Comparison of ENCODE assay signal across 8 cellular contexts in the genomic region with DNA sequence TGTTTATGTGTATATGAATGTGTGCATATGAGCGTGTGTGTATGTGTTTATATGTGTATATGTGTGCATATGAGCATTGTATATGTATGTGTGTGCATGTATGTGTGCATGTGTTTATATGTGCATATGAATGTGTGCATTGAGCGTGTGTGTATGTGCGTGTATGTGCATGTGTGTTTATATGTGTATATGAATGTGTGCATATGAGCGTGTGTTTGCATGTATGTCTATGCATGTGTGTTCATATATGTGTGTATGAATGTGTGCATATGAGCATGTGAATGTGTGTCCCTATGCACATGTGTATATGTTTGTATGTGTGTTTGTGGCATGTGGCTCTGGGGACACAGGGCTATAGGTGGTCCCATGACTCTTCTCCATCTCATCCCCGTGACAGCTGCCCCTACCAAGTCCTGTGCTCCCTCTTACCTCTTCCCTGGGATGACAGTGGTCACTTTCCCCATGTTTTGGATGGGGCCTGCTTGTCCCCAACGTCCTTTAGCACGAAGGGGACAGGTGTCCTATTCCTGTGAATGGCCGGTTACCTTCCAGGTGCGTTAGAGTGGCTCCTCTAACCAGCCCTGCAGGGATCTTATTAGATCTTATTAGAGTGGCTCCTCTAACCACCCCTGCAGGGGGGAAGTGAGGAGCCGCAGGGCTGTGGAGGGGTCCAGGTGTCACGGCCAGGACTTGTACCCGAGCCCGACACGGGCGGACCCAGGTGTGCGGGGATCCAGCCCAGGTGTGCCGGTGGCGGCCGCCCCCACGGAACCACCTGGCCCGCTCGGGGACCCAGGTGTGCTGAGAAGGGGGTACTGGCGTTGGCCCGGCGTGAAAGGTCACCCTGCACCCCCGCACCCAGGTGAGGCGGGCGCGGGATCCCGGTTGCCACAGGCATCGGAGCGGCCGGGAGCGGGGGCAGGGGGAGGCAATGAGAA.
DNase-seq lines count a peak whose midpoint lies in the region; ATAC-seq and TF ChIP-seq lines count a peak whose summit lies in the region.

No MANE protein-coding gene starts in this region.

- peaks cover 18% of the 10 kb centered on the region for H3K27me3 Mint-ChIP-seq in MCF 10A (ENCODE audit: insufficient read depth, unreplicated experiment)

- H3K4me3 ChIP-seq in mucosa of stomach (ENCODE audit: low read length), result peak overlapping the region; percentile 19

- H3K36me3 Mint-ChIP-seq in MCF 10A (ENCODE audit: insufficient read depth, unreplicated experiment), result no peaks in the 10 kb centered on the region

- BruUV-seq in MCF 10A (replicated peaks; lab: Mats Ljungman, UMichigan), result no TSS peak

- peak; percentile 13 for ATAC-seq in HG02981 (IDR thresholded peaks at IDR 0.05; ENCODE audit: unreplicated experiment)

- H3K9me3 Mint-ChIP-seq in MCF 10A (ENCODE audit: unreplicated experiment), result no peaks in the 10 kb centered on the region

- CTCF ChIA-PET in MCF 10A (lab: Yijun Ruan, JAX), result no interaction called here

- H3K4me1 Mint-ChIP-seq in MCF 10A (ENCODE audit: insufficient read depth, unreplicated experiment), result no peaks in the 10 kb centered on the region

- no peak for TF ChIP-seq CTCF in MCF 10A (IDR thresholded peaks at IDR 0.05; ENCODE audit: unreplicated experiment)

- no peak overlapping the region for H3K27ac Mint-ChIP-seq in MCF 10A (ENCODE audit: low read depth, unreplicated experiment)

- H3K9me3 ChIP-seq in ES-I3 (ENCODE audit: control insufficient read depth, insufficient read depth, low read length) (no peaks in the 10 kb centered on the region), mucosa of stomach (ENCODE audit: control insufficient read depth, low read length) (no peaks in the 10 kb centered on the region)

- H3K9ac ChIP-seq in ES-I3 (ENCODE audit: low read depth, low read length), result peak overlapping the region; percentile 59; the same call in 1 of the 2 replicates
- H3K9ac ChIP-seq in mucosa of stomach (ENCODE audit: low read length), result peak overlapping the region; percentile 70

- peaks cover 14% of the 10 kb centered on the region for H3K27me3 ChIP-seq in mucosa of stomach (ENCODE audit: control insufficient read depth, insufficient read depth, low read length)

- H3K4me3 Mint-ChIP-seq in MCF 10A (ENCODE audit: unreplicated experiment), result peak overlapping the region; percentile 47

- intact Hi-C loops in MCF 10A (cut with micrococcal nuclease), result loop anchor here (1.0 kb wide), 1 partner anchor 160 kb away; no protein-coding TSS in a partner anchor

- H3K4me1 ChIP-seq in ES-I3 (ENCODE audit: insufficient read depth, low read length) (no peaks in the 10 kb centered on the region), mucosa of stomach (ENCODE audit: control insufficient read depth, insufficient read depth, low read length) (peaks cover 13% of the 10 kb centered on the region)

- POLR2A ChIA-PET in MCF 10A (lab: Yijun Ruan, JAX), result no interaction called here

- H3K36me3 ChIP-seq in ES-I3 (ENCODE audit: insufficient read depth, low read length), result no peaks in the 10 kb centered on the region
- H3K36me3 ChIP-seq in mucosa of stomach (ENCODE audit: control insufficient read depth, insufficient read depth, low read length), result no peaks in the 10 kb centered on the region

- DNase-seq in MCF 10A (ENCODE audit: unreplicated experiment) (no peak), EL (no peak), NCI-H1092 treated with DMSO at 0.1 percent for 48 hours (lab: John Stamatoyannopoulos, UW) (no peak)
- no peak for DNase-seq in stimulated activated CD4-positive, alpha-beta T cell treated with anti-CD3 and anti-CD28 coated beads, Interleukin-2, amount 100 ng/mL, for 48 hours
- no peak for DNase-seq in stimulated activated CD4-positive, alpha-beta T cell treated with anti-CD3 and anti-CD28 coated beads, Interleukin-1b, Interleukin-23, amount 100 ng/mL, for 48 hours
